Comparison of ENCODE assay signal across 8 cellular contexts in genomic region chr21:43865471-43866181, GRCh38. TPM values are rescaled to one million over a fixed set of nuclear protein-coding genes. Genes with fewer than 3 reads are reported as not detected.
DNase-seq lines count a peak whose midpoint lies in the region; ATAC-seq and TF ChIP-seq lines count a peak whose summit lies in the region.

No MANE protein-coding gene starts in this region.

- peak overlapping the region; percentile 74 for H3K4me2 ChIP-seq in Karpas-422 (ENCODE audit: low read depth, low read length, poor library complexity, severe bottlenecking)

- TF ChIP-seq CTCF in GM12865 (IDR thresholded peaks at IDR 0.05; ENCODE audit: insufficient read depth, low read depth, low read length, missing control alignments): no peak
- TF ChIP-seq CTCF in fibroblast of mammary gland (conservative IDR thresholded peaks at IDR 0.05; ENCODE audit: control insufficient read depth, insufficient read depth, low read depth, low read length): no peak
- no peak for TF ChIP-seq CTCF in nephron (IDR thresholded peaks at IDR 0.05; ENCODE audit: unreplicated experiment in 3 of 3)
- TF ChIP-seq CTCF in upper lobe of left lung (IDR thresholded peaks at IDR 0.05): peak in 1 of 6 experiments; percentile 11

- peak overlapping the region; percentile 82 to 89 (median 88) for H3K4me3 Mint-ChIP-seq in nephron

- H3K4me1 ChIP-seq in Karpas-422 (ENCODE audit: low read length): peaks cover 22% of the 10 kb centered on the region
- peaks cover 25 to 39% (median 34%) of the 10 kb centered on the region in 4 donors for H3K4me1 ChIP-seq in upper lobe of left lung

- peak overlapping the region; percentile 66; the same call in 1 of the 2 replicates for H2AFZ ChIP-seq in Karpas-422 (ENCODE audit: low read length)

- H3K9me3 Mint-ChIP-seq in nephron: no peaks in the 10 kb centered on the region

- peaks cover 27% of the 10 kb centered on the region for H3K36me3 Mint-ChIP-seq in nephron (ENCODE audit: low read depth)

- H3K27me3 ChIP-seq in Karpas-422 (ENCODE audit: low read length): no peaks in the 10 kb centered on the region
- H3K27me3 ChIP-seq in upper lobe of left lung: no peaks in the 10 kb centered on the region

- H3K27ac Mint-ChIP-seq in nephron: peak overlapping the region; percentile 55 to 97 (median 95)

- H3K27ac ChIP-seq in Karpas-422 (ENCODE audit: low read length) (peak overlapping the region; percentile 84), upper lobe of left lung (peak overlapping the region; percentile 88 to 98 (median 92))

- peaks cover 20% of the 10 kb centered on the region for H3K36me3 ChIP-seq in Karpas-422 (ENCODE audit: insufficient read depth, low read length)
- H3K36me3 ChIP-seq in upper lobe of left lung: peaks cover 0 to 8% (median 0%) of the 10 kb centered on the region in 4 donors

- H3K9ac ChIP-seq in Karpas-422 (ENCODE audit: low read length): peak overlapping the region; percentile 97

- H3K9me3 ChIP-seq in Karpas-422 (ENCODE audit: low read length): no peaks in the 10 kb centered on the region
- no peaks in the 10 kb centered on the region for H3K9me3 ChIP-seq in upper lobe of left lung

- no peak for TF ChIP-seq EP300 in upper lobe of left lung (IDR thresholded peaks at IDR 0.05)

- 0% methylated on average over 12 to 17 of the region's 73 CpGs for WGBS in upper lobe of left lung, 2 donors

- ATAC-seq in upper lobe of left lung (ENCODE audit: low FRiP score in 2 of 2) (peak; percentile 55 to 77), GM21528 (IDR thresholded peaks at IDR 0.05; ENCODE audit: low FRiP score, unreplicated experiment) (no peak)

- peaks cover 51% of the 10 kb centered on the region for H3K79me2 ChIP-seq in Karpas-422 (ENCODE audit: low read length)

- H3K4me3 ChIP-seq in GM12865 (ENCODE audit: low read depth, low read length) (peak overlapping the region; percentile 89), Karpas-422 (ENCODE audit: low read length) (peak overlapping the region; percentile 97), fibroblast of mammary gland (ENCODE audit: control insufficient read depth, low read depth, low read length) (peak overlapping the region; percentile 63), upper lobe of left lung (peak overlapping the region; percentile 74 to 94 (median 90))

- H3K9me2 ChIP-seq in Karpas-422 (replicated peaks; ENCODE audit: insufficient read depth, low read length): no peaks in the 10 kb centered on the region

- peaks cover 35% of the 10 kb centered on the region for H3K4me1 Mint-ChIP-seq in nephron

- peaks cover 4% of the 10 kb centered on the region for H3K27me3 Mint-ChIP-seq in nephron (ENCODE audit: low read depth)

- H4K20me1 ChIP-seq in Karpas-422 (ENCODE audit: insufficient read depth, low read depth, low read length): no peaks in the 10 kb centered on the region

- peak in 1 of 4 donors; percentile 33 for TF ChIP-seq POLR2A in upper lobe of left lung (IDR thresholded peaks at IDR 0.05)

- peak; percentile 63 for DNase-seq in GM12865 (ENCODE audit: low read depth)
- DNase-seq in Karpas-422: peak; percentile 68
- DNase-seq in activated T-cell treated with anti-CD3 and anti-CD28 coated beads for 48 hours (ENCODE audit: low read depth): peak; percentile 39
- DNase-seq in fibroblast of mammary gland (ENCODE audit: low read depth): peak; percentile 13
- DNase-seq in upper lobe of left lung: peak; percentile 49 to 92
- no peak for DNase-seq in foreskin melanocyte

RNA-seq across cellular contexts. Expression of gene AGPAT3, which starts 0.6 kb away (rescaled TPM):
- 29.0 and 42.2 TPM in 2 replicates for total RNA-seq in Karpas-422 (2014; rRNA removed; shearing (Covaris generic); ENCODE audit: low replicate concordance)
- 100 to 1,000 TPM in 1 of 6 donors, 10 to 100 TPM in 5; 55.0 to 102 (median 70.0) TPM for total RNA-seq in upper lobe of left lung
